ENCODE assay signal across 18 cellular contexts in the genomic region with DNA sequence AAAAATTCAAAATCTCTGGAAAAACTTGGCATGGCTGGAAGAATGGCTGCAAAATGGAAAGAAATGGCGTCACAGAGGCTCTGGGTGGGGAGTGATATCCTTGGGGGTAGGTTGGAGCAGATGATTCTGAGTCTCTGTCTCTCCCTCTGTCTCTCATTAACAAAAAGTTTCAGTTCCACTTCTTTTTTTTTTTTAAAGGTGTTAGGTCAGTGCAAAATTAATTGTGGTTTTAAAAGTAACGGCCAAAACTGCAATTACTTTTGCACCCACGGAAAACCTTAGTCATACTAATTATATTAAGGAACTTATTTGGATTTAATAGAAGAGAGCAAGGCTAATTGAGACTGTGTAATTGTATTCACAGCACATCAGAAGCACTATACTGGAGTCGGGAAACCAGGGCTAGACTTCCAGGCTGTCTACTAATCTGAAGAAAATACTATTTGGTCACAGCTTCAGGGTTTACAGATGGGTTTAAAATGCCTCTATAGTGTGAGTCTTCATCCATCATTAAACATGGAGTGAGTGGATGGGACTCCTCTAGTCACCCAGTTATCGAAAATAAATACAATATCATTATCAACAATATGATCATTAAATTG.
A peak's percentile ranks its signal among the peaks of the same experiment; 100 is the strongest.
DNase-seq lines count a peak whose midpoint lies in the region; ATAC-seq and TF ChIP-seq lines count a peak whose summit lies in the region.
"Had no signal": no experiment of that assay in that cellular context is flagged by ENCODE, and none has a peak within 500 bp of the region (broad histone marks: within the 10 kb centered on the region; RNA-seq: fewer than 3 reads in every experiment).

No MANE protein-coding gene starts in this region.

- CTCF ChIA-PET in activated B cell treated with CpG ODN at 0.5 μM for 24 hours (lab: Charles Lee) = no interaction called here

- DNase-seq in activated B cell treated with CpG ODN at 0.5 μM for 24 hours (no peak), AML-193 (lab: John Stamatoyannopoulos, UW) (no peak), DMS 273 (lab: John Stamatoyannopoulos, UW; ENCODE audit: unreplicated experiment) (no peak), 8988T (no peak)
- DNase-seq: activated CD8-positive, alpha-beta T cell treated with anti-CD3 and anti-CD28 coated beads for 36 hours; activated naive CD8-positive, alpha-beta T cell treated with anti-CD3 and anti-CD28 coated beads, Interleukin-2, amount 10 ng/mL, durations not matched to agents 7 days and 5 days; Calu3; foreskin melanocyte; left cardiac atrium; NCI-H146; NK-92 treated with Interleukin-12 subunit alpha and Interleukin-12 subunit beta, amount 100 ng/mL, for 24 hours; stimulated activated CD4-positive, alpha-beta T cell treated with anti-CD3 and anti-CD28 coated beads, Interleukin-12 subunit alpha, Interleukin-12 subunit beta, amount 100 ng/mL, for 4 hours; stimulated activated CD8-positive, alpha-beta memory T cell treated with anti-CD3 and anti-CD28 coated beads, Interleukin-4, amount 100 ng/mL, for 48 hours had no signal

- H3K36me3 Mint-ChIP-seq in activated B cell treated with CpG ODN at 0.5 μM for 24 hours (ENCODE audit: low read depth) = no peaks in the 10 kb centered on the region
- H3K36me3 Mint-ChIP-seq: activated naive CD8-positive, alpha-beta T cell treated with anti-CD3 and anti-CD28 coated beads, Interleukin-2, amount 10 ng/mL, durations not matched to agents 7 days and 5 days had no signal

- H3K27me3 Mint-ChIP-seq in activated B cell treated with CpG ODN at 0.5 μM for 24 hours = peaks cover 3% of the 10 kb centered on the region
- H3K27me3 Mint-ChIP-seq: activated naive CD8-positive, alpha-beta T cell treated with anti-CD3 and anti-CD28 coated beads, Interleukin-2, amount 10 ng/mL, durations not matched to agents 7 days and 5 days had no signal

- H3K9me3 Mint-ChIP-seq in activated B cell treated with CpG ODN at 0.5 μM for 24 hours = no peaks in the 10 kb centered on the region
- H3K9me3 Mint-ChIP-seq: activated CD8-positive, alpha-beta T cell treated with anti-CD3 and anti-CD28 coated beads for 36 hours; activated naive CD8-positive, alpha-beta T cell treated with anti-CD3 and anti-CD28 coated beads, Interleukin-2, amount 10 ng/mL, durations not matched to agents 7 days and 5 days had no signal

- ATAC-seq in GM18907 (IDR thresholded peaks at IDR 0.05; ENCODE audit: unreplicated experiment) (peak; percentile 97), GM21619 (IDR thresholded peaks at IDR 0.05; ENCODE audit: unreplicated experiment) (peak; percentile 92), HG03103 (IDR thresholded peaks at IDR 0.05; ENCODE audit: low read depth, unreplicated experiment) (peak; percentile 95), activated B cell treated with CpG ODN at 0.5 μM for 24 hours (ENCODE audit: low read depth) (peak; percentile 47), GM21529 (IDR thresholded peaks at IDR 0.05; ENCODE audit: unreplicated experiment) (no peak)
- ATAC-seq: activated CD8-positive, alpha-beta T cell treated with anti-CD3 and anti-CD28 coated beads for 36 hours; left cardiac atrium had no signal

- intact Hi-C loops in activated B cell treated with CpG ODN at 0.5 μM for 24 hours (cut with micrococcal nuclease) = no loop called here

- no peak overlapping the region for H3K27ac Mint-ChIP-seq in activated B cell treated with CpG ODN at 0.5 μM for 24 hours
- H3K27ac Mint-ChIP-seq: activated CD8-positive, alpha-beta T cell treated with anti-CD3 and anti-CD28 coated beads for 36 hours; activated naive CD8-positive, alpha-beta T cell treated with anti-CD3 and anti-CD28 coated beads, Interleukin-2, amount 10 ng/mL, durations not matched to agents 7 days and 5 days had no signal

- no peak for TF ChIP-seq CTCF in activated B cell treated with CpG ODN at 0.5 μM for 24 hours (IDR thresholded peaks at IDR 0.05)

- H3K4me1 Mint-ChIP-seq in activated B cell treated with CpG ODN at 0.5 μM for 24 hours = peaks cover 10% of the 10 kb centered on the region
- H3K4me1 Mint-ChIP-seq: activated naive CD8-positive, alpha-beta T cell treated with anti-CD3 and anti-CD28 coated beads, Interleukin-2, amount 10 ng/mL, durations not matched to agents 7 days and 5 days; neural crest cell had no signal

- POLR2A ChIA-PET in activated B cell treated with CpG ODN at 0.5 μM for 24 hours (lab: Charles Lee) = no interaction called here

- no peak overlapping the region for H3K4me3 Mint-ChIP-seq in activated B cell treated with CpG ODN at 0.5 μM for 24 hours
- H3K4me3 Mint-ChIP-seq: activated CD8-positive, alpha-beta T cell treated with anti-CD3 and anti-CD28 coated beads for 36 hours; activated naive CD8-positive, alpha-beta T cell treated with anti-CD3 and anti-CD28 coated beads, Interleukin-2, amount 10 ng/mL, durations not matched to agents 7 days and 5 days; neural crest cell had no signal
